8 cellular contexts compared by ENCODE assay signal in the genomic region with DNA sequence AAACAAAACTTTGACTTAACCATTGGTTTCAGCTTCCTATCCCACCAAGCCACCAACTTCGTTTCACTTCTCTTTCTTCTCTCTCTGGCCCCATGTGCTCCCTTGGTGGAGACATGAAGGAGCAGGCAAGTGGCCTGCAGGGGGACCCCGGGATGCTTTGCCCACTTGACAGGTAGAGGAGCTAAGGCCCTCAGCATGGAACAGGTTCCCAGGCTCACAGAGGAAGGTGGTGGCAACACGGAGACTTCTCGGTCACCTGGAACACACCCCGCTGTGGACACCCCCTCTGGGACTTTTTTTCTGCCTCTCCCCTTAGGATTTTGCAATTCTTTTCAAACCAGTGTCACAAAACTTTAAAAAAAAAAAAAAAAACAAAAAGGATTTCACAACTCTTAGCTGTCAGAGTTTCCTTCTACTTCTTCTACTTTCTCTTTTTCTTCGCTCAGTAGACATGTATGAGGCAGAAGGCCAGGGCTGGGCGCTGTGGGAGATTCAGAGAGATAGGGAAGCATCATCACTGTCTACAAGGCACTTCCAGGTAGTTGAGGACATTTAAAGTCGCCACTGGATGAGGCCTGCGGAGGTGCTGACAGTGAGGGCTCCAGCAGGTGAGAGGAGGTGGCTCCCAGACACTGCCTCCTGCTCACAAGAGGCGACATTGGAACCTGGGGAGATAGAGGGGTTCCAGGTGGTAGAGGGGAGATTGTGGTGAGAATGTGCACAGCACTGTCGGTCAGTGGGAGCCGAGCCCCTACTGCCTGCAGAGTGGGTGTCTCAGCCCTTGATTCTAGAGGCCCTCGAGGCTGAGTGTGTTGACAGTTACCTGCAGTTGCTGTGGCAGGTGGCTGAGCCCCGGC.
DNase-seq lines count a peak whose midpoint lies in the region; ATAC-seq, FAIRE-seq and TF ChIP-seq lines count a peak whose summit lies in the region.

No MANE protein-coding gene starts in this region.

- H2AK5ac ChIP-seq in IMR-90 (ENCODE audit: low read depth, low read length), result no peak overlapping the region

- H3K27me3 ChIP-seq in IMR-90 (ENCODE audit: control insufficient read depth, insufficient read depth, low read length) (no peaks in the 10 kb centered on the region), brain microvascular endothelial cell (replicated peaks) (no peaks in the 10 kb centered on the region), neural progenitor cell (no peaks in the 10 kb centered on the region), prostate gland (replicated peaks; ENCODE audit: insufficient read depth) (no peaks in the 10 kb centered on the region)

- H3K9me3 ChIP-seq in IMR-90 (ENCODE audit: control insufficient read depth, insufficient read depth, low read length) (no peaks in the 10 kb centered on the region), neural progenitor cell (ENCODE audit: low read depth) (no peaks in the 10 kb centered on the region), prostate gland (no peaks in the 10 kb centered on the region)

- no peak overlapping the region for H3K27ac Mint-ChIP-seq in neural progenitor cell

- H3K4me2 ChIP-seq in IMR-90 (ENCODE audit: low read depth, low read length) (no peak overlapping the region), neural progenitor cell (no peak overlapping the region)

- H3K9ac ChIP-seq in IMR-90 (ENCODE audit: low read depth, low read length) (no peak overlapping the region), neural progenitor cell (no peak overlapping the region)

- H3K9me1 ChIP-seq in IMR-90 (ENCODE audit: insufficient read depth, low read length), result peaks cover 18% of the 10 kb centered on the region

- in situ Hi-C loops in IMR-90 (cut with MboI; ENCODE audit: low sequenced_read_pairs) (no loop called here), brain microvascular endothelial cell (cut with HindIII; ENCODE audit: low pct_ligation_motif_present, low sequenced_read_pairs) (no loop called here)

- no peak overlapping the region for H2AFZ ChIP-seq in IMR-90 (replicated peaks; ENCODE audit: low read length, poor library complexity)
- no peak overlapping the region for H2AFZ ChIP-seq in neural progenitor cell (replicated peaks)

- H3K36me3 ChIP-seq in IMR-90 (ENCODE audit: control insufficient read depth, insufficient read depth, low read length), result peaks cover 62% of the 10 kb centered on the region
- peaks cover 9% of the 10 kb centered on the region for H3K36me3 ChIP-seq in brain microvascular endothelial cell (replicated peaks)
- H3K36me3 ChIP-seq in neural progenitor cell, result no peaks in the 10 kb centered on the region
- no peaks in the 10 kb centered on the region for H3K36me3 ChIP-seq in prostate gland

- no peak overlapping the region for H3K4me3 Mint-ChIP-seq in neural progenitor cell

- dilution Hi-C loops in IMR-90 (cut with HindIII; ENCODE audit: low sequenced_read_pairs, unreplicated experiment), result no loop called here

- H2BK15ac ChIP-seq in IMR-90 (ENCODE audit: low read depth, low read length), result no peak overlapping the region

- peak overlapping the region; percentile 68 for H2AK9ac ChIP-seq in IMR-90 (replicated peaks; ENCODE audit: low read depth, low read length, poor library complexity)

- intact Hi-C loops in IMR-90 (cut with micrococcal nuclease) (no loop called here), prostate gland (cut with DNase I) (no loop called here)

- ATAC-seq in GM21528 (IDR thresholded peaks at IDR 0.05; ENCODE audit: low FRiP score, unreplicated experiment) (peak; percentile 84), IMR-90 (ENCODE audit: low read depth) (no peak)

- no peak overlapping the region for H3K4me3 ChIP-seq in IMR-90 (ENCODE audit: insufficient read depth, low read depth, low read length)
- H3K4me3 ChIP-seq in brain microvascular endothelial cell (ENCODE audit: low read depth, low read length), result no peak overlapping the region
- no peak overlapping the region for H3K4me3 ChIP-seq in neural progenitor cell
- no peak overlapping the region for H3K4me3 ChIP-seq in prostate gland

- no peak overlapping the region; the same call in 1 of the 2 replicates for H4K5ac ChIP-seq in IMR-90 (ENCODE audit: low read depth, low read length)

- H3K4me1 Mint-ChIP-seq in neural progenitor cell, result peaks cover 4% of the 10 kb centered on the region

- H3K4me1 ChIP-seq in IMR-90 (ENCODE audit: control insufficient read depth, insufficient read depth, low read length), result peaks cover 17% of the 10 kb centered on the region; the same call in 1 of the 2 replicates
- peaks cover 8% of the 10 kb centered on the region for H3K4me1 ChIP-seq in neural progenitor cell
- H3K4me1 ChIP-seq in prostate gland (replicated peaks), result no peaks in the 10 kb centered on the region

- H3K4ac ChIP-seq in IMR-90 (ENCODE audit: low read depth, low read length), result peak overlapping the region; percentile 9; the same call in 1 of the 2 replicates

- FAIRE-seq in GM18507 (lab: Jason Lieb, UNC), result peak; percentile 96

- no peak for TF ChIP-seq CTCF in IMR-90 (conservative IDR thresholded peaks at IDR 0.05; ENCODE audit: low read depth, low read length)
- TF ChIP-seq CTCF in brain microvascular endothelial cell (IDR thresholded peaks at IDR 0.05; ENCODE audit: low read depth, low read length, missing control alignments), result peak; percentile 51
- peak; percentile 41 for TF ChIP-seq CTCF in neural progenitor cell (IDR thresholded peaks at IDR 0.05)
- TF ChIP-seq CTCF in prostate gland (IDR thresholded peaks at IDR 0.05), result no peak

- H3K23ac ChIP-seq in IMR-90 (ENCODE audit: low read depth, low read length), result peak overlapping the region; percentile 55

- H2BK120ac ChIP-seq in IMR-90 (ENCODE audit: low read depth, low read length), result no peak overlapping the region; the same call in 1 of the 2 replicates

- no TSS peak for BruUV-seq in IMR-90 (replicated peaks; lab: Mats Ljungman, UMichigan)

- H3K36me3 Mint-ChIP-seq in neural progenitor cell, result peaks cover 5% of the 10 kb centered on the region

- CTCF ChIA-PET in IMR-90 (lab: Yijun Ruan, JAX), result interaction anchor here (1.2 kb wide), 1 partner anchor 16 kb away, joined by 3 read pairs; no protein-coding TSS in a partner anchor

- H2BK20ac ChIP-seq in IMR-90 (ENCODE audit: low read depth, low read length), result no peak overlapping the region

- TF ChIP-seq RAD21 in IMR-90 (IDR thresholded peaks at IDR 0.05; ENCODE audit: low read length), result no peak

- H3F3A ChIP-seq in neural progenitor cell (ENCODE audit: low read depth), result no peaks in the 10 kb centered on the region

- H4K20me1 ChIP-seq in IMR-90 (ENCODE audit: insufficient read depth, low read length) (no peaks in the 10 kb centered on the region), neural progenitor cell (ENCODE audit: low read depth) (no peaks in the 10 kb centered on the region)

- no peak overlapping the region; the same call in 1 of the 2 replicates for H3K18ac ChIP-seq in IMR-90 (ENCODE audit: low read depth, low read length)

- H3K27me3 Mint-ChIP-seq in neural progenitor cell (ENCODE audit: insufficient read depth, low read depth), result no peaks in the 10 kb centered on the region

- no peak overlapping the region for H4K91ac ChIP-seq in IMR-90 (ENCODE audit: insufficient read depth, low read depth, low read length)

- peaks cover 20 to 68% of the 10 kb centered on the region in 2 experiments for H3K79me1 ChIP-seq in IMR-90 (ENCODE audit: low read depth in 1 of 2, low read length in 2 of 2)

- no peak overlapping the region; a peak in 1 of 4 replicates for H4K8ac ChIP-seq in IMR-90 (ENCODE audit: low read depth in 2 of 2, low read length in 2 of 2)

- H3K14ac ChIP-seq in IMR-90 (replicated peaks; ENCODE audit: low read depth, low read length), result no peak overlapping the region

- TF ChIP-seq POLR2A in IMR-90 (IDR thresholded peaks at IDR 0.05; ENCODE audit: low read depth, low read length) (no peak), prostate gland (IDR thresholded peaks at IDR 0.05) (no peak)

- POLR2A ChIA-PET in IMR-90 (lab: Charles Lee; ENCODE audit: unreplicated experiment), result no interaction called here

- H3K56ac ChIP-seq in IMR-90 (ENCODE audit: extremely low read depth, insufficient read depth, low read length), result no peak overlapping the region

- H3K27ac ChIP-seq in IMR-90 (ENCODE audit: insufficient read depth, low read length) (no peak overlapping the region), brain microvascular endothelial cell (no peak overlapping the region), neural progenitor cell (no peak overlapping the region), prostate gland (no peak overlapping the region)

- DNase-seq in GM18507 (ENCODE audit: extremely low spot score, insufficient read length, low read depth), result peak; percentile 70
- no peak for DNase-seq in IMR-90
- no peak for DNase-seq in brain microvascular endothelial cell
- peak; percentile 35 for DNase-seq in neural progenitor cell (ENCODE audit: low spot score)
- DNase-seq in DMS79 (lab: John Stamatoyannopoulos, UW), result no peak
- no peak for DNase-seq in glomerular visceral epithelial cell (ENCODE audit: extremely low spot score)
- DNase-seq in prostate gland (ENCODE audit: low spot score), result no peak

- H3K9me3 Mint-ChIP-seq in neural progenitor cell, result no peaks in the 10 kb centered on the region

- no peak overlapping the region for H2BK5ac ChIP-seq in IMR-90 (ENCODE audit: low read depth, low read length, poor library complexity, severe bottlenecking)

- H3K79me2 ChIP-seq in neural progenitor cell (ENCODE audit: low read depth), result no peaks in the 10 kb centered on the region

- 100% methylated on average over 2 of the region's 14 CpGs; no CpG with 5 or more reads in 1 of the 2 experiments for WGBS in IMR-90 (ENCODE audit: extremely low coverage in 2 of 2, insufficient read length in 1 of 2), 2 experiments
- 83% methylated on average over 14 of the region's 14 CpGs for WGBS in prostate gland

TF ChIP-seq in IMR-90, 13 proteins besides CTCF, POLR2A, EP300 and RAD21 (continues in another document):
- TF ChIP-seq CEBPB (IDR thresholded peaks at IDR 0.05; ENCODE audit: low read depth, low read length) (no peak), BHLHE40 (IDR thresholded peaks at IDR 0.05; ENCODE audit: low read depth, low read length) (no peak), SMC3 (IDR thresholded peaks at IDR 0.05; ENCODE audit: low read depth, low read length) (no peak), RFX5 (IDR thresholded peaks at IDR 0.05; ENCODE audit: low read depth, low read length) (no peak), CHD1 (IDR thresholded peaks at IDR 0.05; ENCODE audit: low read depth, low read length) (no peak), RCOR1 (IDR thresholded peaks at IDR 0.05; ENCODE audit: insufficient replicate concordance, low read length) (no peak), MAZ (IDR thresholded peaks at IDR 0.05; ENCODE audit: borderline replicate concordance, low read depth, low read length) (no peak), NFE2L2 (IDR thresholded peaks at IDR 0.05; ENCODE audit: low read depth, low read length) (no peak)
- TF ChIP-seq, protein P1, sequence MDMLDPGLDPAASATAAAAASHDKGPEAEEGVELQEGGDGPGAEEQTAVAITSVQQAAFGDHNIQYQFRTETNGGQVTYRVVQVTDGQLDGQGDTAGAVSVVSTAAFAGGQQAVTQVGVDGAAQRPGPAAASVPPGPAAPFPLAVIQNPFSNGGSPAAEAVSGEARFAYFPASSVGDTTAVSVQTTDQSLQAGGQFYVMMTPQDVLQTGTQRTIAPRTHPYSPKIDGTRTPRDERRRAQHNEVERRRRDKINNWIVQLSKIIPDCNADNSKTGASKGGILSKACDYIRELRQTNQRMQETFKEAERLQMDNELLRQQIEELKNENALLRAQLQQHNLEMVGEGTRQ (IDR thresholded peaks at IDR 0.05; ENCODE audit: low read depth, low read length), result no peak

Comparison
In these comparisons a context has a peak if more than half of its experiments do, and no peak if none do; other contexts are left out.
1. DNase-seq: peak in GM18507 (single experiment) and neural progenitor cell (single experiment); none in IMR-90 (single experiment), brain microvascular endothelial cell (single experiment), DMS79 (single experiment), glomerular visceral epithelial cell (single experiment) and prostate gland (single experiment).
2. CTCF ChIP-seq: peak in brain microvascular endothelial cell (single experiment) and neural progenitor cell (single experiment); none in IMR-90 (single experiment) and prostate gland (0 of 4).